30 cellular contexts compared by ENCODE assay signal in genomic region chr11:66393954-66394353, GRCh38. TPM values are rescaled to one million over a fixed set of nuclear protein-coding genes. Genes with fewer than 3 reads are reported as not detected.
DNase-seq lines count a peak whose midpoint lies in the region; ATAC-seq, FAIRE-seq and TF ChIP-seq lines count a peak whose summit lies in the region.
"Had no signal": no experiment of that assay in that cellular context is flagged by ENCODE, and none has a peak within 500 bp of the region (broad histone marks: within the 10 kb centered on the region; RNA-seq: fewer than 3 reads in every experiment).

No MANE protein-coding gene starts in this region.

- intact Hi-C loops in K562 (cut with micrococcal nuclease), result no loop called here

- H2AFZ ChIP-seq in Karpas-422 (ENCODE audit: low read length), result no peak overlapping the region
- H2AFZ ChIP-seq in K562 (ENCODE audit: low read depth, low read length), result no peak overlapping the region
- H2AFZ ChIP-seq in osteoblast (ENCODE audit: low read length), result no peak overlapping the region

- no peaks in the 10 kb centered on the region for H4K20me1 ChIP-seq in Karpas-422 (ENCODE audit: insufficient read depth, low read depth, low read length)
- H4K20me1 ChIP-seq in K562 (replicated peaks; ENCODE audit: control insufficient read depth, insufficient read depth, low read length), result no peaks in the 10 kb centered on the region
- H4K20me1 ChIP-seq in osteoblast (ENCODE audit: insufficient read depth, low read length), result no peaks in the 10 kb centered on the region
- H4K20me1 ChIP-seq: BLaER1 had no signal

- BruUV-seq in K562 (replicated peaks; lab: Mats Ljungman, UMichigan), result no TSS peak

- TF ChIP-seq EP300 in A549 (IDR thresholded peaks at IDR 0.05) (no peak), K562 (IDR thresholded peaks at IDR 0.05; ENCODE audit: low read length) (no peak)

- H3K9ac ChIP-seq in Karpas-422 (ENCODE audit: low read length) (no peak overlapping the region), K562 (ENCODE audit: insufficient read depth in 1 of 2, low read depth in 2 of 2, low read length in 2 of 2) (no peak overlapping the region)
- H3K9ac ChIP-seq: BLaER1 had no signal

- no peaks in the 10 kb centered on the region for H3K79me2 ChIP-seq in Karpas-422 (ENCODE audit: low read length)
- no peaks in the 10 kb centered on the region for H3K79me2 ChIP-seq in K562 (ENCODE audit: control insufficient read depth, insufficient read depth, low read length)
- no peaks in the 10 kb centered on the region for H3K79me2 ChIP-seq in osteoblast (ENCODE audit: insufficient read depth, low read length)

- H3K27ac ChIP-seq in A549 (no peak overlapping the region), Karpas-422 (ENCODE audit: low read length) (no peak overlapping the region), K562 (ENCODE audit: extremely low read depth, low read depth, low read length) (no peak overlapping the region), osteoblast (ENCODE audit: low read depth, low read length) (no peak overlapping the region)
- H3K27ac ChIP-seq: 22Rv1, BLaER1 had no signal

- TF ChIP-seq RAD21 in A549 (conservative IDR thresholded peaks at IDR 0.05 in 1 of 2, IDR thresholded peaks at IDR 0.05 in 1 of 2) (no peak), K562 (CRISPR knock-in tag; conservative IDR thresholded peaks at IDR 0.05 in 1 of 2, IDR thresholded peaks at IDR 0.05 in 1 of 2) (no peak)

- DNase-seq in A549 (ENCODE audit: low read depth in 1 of 2, low spot score in 1 of 2), result no peak
- peak; percentile 38 for DNase-seq in Karpas-422
- DNase-seq in K562 (ENCODE audit: extremely low read depth in 1 of 4, low spot score in 3 of 4), result no peak
- peak; percentile 71 for DNase-seq in osteoblast (ENCODE audit: insufficient read length, low spot score, missing footprints)
- DNase-seq in stimulated activated CD4-positive, alpha-beta T cell treated with anti-CD3 and anti-CD28 coated beads, Interleukin-1b, Interleukin-23, amount 100 ng/mL, for 48 hours, result no peak
- no peak for DNase-seq in NCI-H2029 treated with DMSO at 0.1 percent for 48 hours (lab: John Stamatoyannopoulos, UW)
- DNase-seq: ACHN; BE2C; C1 segment of cervical spinal cord; CD4-positive, alpha-beta memory T cell; CD4-positive, CD25-positive, alpha-beta regulatory T cell; CD8-positive, alpha-beta memory T cell; COR-L47; DMS 273 treated with DMSO at 0.1 percent for 48 hours; DMS153; DMS53; DMS79; DND-41; EL; GDM1 had no signal

- no peaks in the 10 kb centered on the region for H3K4me1 ChIP-seq in A549
- no peaks in the 10 kb centered on the region for H3K4me1 ChIP-seq in Karpas-422 (ENCODE audit: low read length)
- no peaks in the 10 kb centered on the region; a peak in 2 of 5 replicates for H3K4me1 ChIP-seq in K562 (replicated peaks in 1 of 2; ENCODE audit: control insufficient read depth in 2 of 2, insufficient read depth in 2 of 2, low read length in 2 of 2)
- no peaks in the 10 kb centered on the region for H3K4me1 ChIP-seq in osteoblast (ENCODE audit: insufficient read depth, low read length)
- H3K4me1 ChIP-seq: BLaER1 had no signal

- H3K27me3 ChIP-seq in Karpas-422 (ENCODE audit: low read length) (no peaks in the 10 kb centered on the region), K562 (ENCODE audit: control insufficient read depth in 2 of 2, insufficient read depth in 2 of 2, low read length in 2 of 2) (peaks cover 14 to 19% of the 10 kb centered on the region in 2 experiments; a peak in 4 of 5 replicates), osteoblast (ENCODE audit: insufficient read depth, low read length) (peaks cover 7% of the 10 kb centered on the region)
- H3K27me3 ChIP-seq: BE2C, BLaER1 had no signal

- no peak for ATAC-seq in A549
- no peak for ATAC-seq in K562
- no peak for ATAC-seq in GM21619 (IDR thresholded peaks at IDR 0.05; ENCODE audit: unreplicated experiment)
- ATAC-seq: GM12878 had no signal

- no peak for TF ChIP-seq POLR2A in A549 (IDR thresholded peaks at IDR 0.05; ENCODE audit: low read length)
- TF ChIP-seq POLR2A in K562 (conservative IDR thresholded peaks at IDR 0.05), result no peak

- in situ Hi-C loops in K562 (cut with MboI), result no loop called here

- no peak overlapping the region for H3K4me3 ChIP-seq in A549
- H3K4me3 ChIP-seq in Karpas-422 (ENCODE audit: low read length), result no peak overlapping the region
- H3K4me3 ChIP-seq in K562, result no peak overlapping the region
- H3K4me3 ChIP-seq in osteoblast (ENCODE audit: insufficient read depth, low read length), result no peak overlapping the region
- H3K4me3 ChIP-seq: BLaER1, GM12878 had no signal

- WGBS in A549 (ENCODE audit: missing lambda C conversion rate), result 66% methylated on average over 3 of the region's 3 CpGs
- 16% methylated on average over 3 of the region's 3 CpGs for WGBS in K562 (ENCODE audit: insufficient coverage, low coverage, missing lambda C conversion rate)

- H3K9me3 ChIP-seq in A549 (no peaks in the 10 kb centered on the region), Karpas-422 (ENCODE audit: low read length) (no peaks in the 10 kb centered on the region), K562 (replicated peaks; ENCODE audit: control insufficient read depth, insufficient read depth, low read depth, low read length) (no peaks in the 10 kb centered on the region), osteoblast (ENCODE audit: low read depth, low read length) (no peaks in the 10 kb centered on the region)
- H3K9me3 ChIP-seq: BE2C, BLaER1 had no signal

- POLR2A ChIA-PET in A549 (lab: Yijun Ruan, JAX), result no interaction called here
- POLR2A ChIA-PET in K562 (lab: Yijun Ruan, JAX), result interaction anchor here (1.2 kb wide), 1 partner anchor 19 kb away, joined by 3 read pairs; no protein-coding TSS in a partner anchor

- H3K36me3 ChIP-seq in Karpas-422 (ENCODE audit: insufficient read depth, low read length) (no peaks in the 10 kb centered on the region), K562 (ENCODE audit: control insufficient read depth, insufficient read depth, low read length) (no peaks in the 10 kb centered on the region), osteoblast (ENCODE audit: insufficient read depth, low read length) (no peaks in the 10 kb centered on the region)
- H3K36me3 ChIP-seq: BE2C, BLaER1 had no signal

- H3K9me2 ChIP-seq in Karpas-422 (replicated peaks; ENCODE audit: insufficient read depth, low read length), result no peaks in the 10 kb centered on the region

- TF ChIP-seq CTCF in A549 (IDR thresholded peaks at IDR 0.05) (no peak), K562 (IDR thresholded peaks at IDR 0.05 in 2 of 3, conservative IDR thresholded peaks at IDR 0.05 in 1 of 3; ENCODE audit: insufficient read depth in 2 of 3, low read depth in 1 of 3, low read length in 3 of 3) (no peak), osteoblast (IDR thresholded peaks at IDR 0.05; ENCODE audit: extremely low read depth, low read depth, low read length) (no peak)

- CTCF ChIA-PET in A549 (lab: Yijun Ruan, JAX), result interaction anchor here (1.3 to 57.7 kb wide), 4 partner anchors 8 to 82 kb away, joined by 3 to 1614 read pairs (median 811); partner anchors contain the start of genes MRPL11 and NPAS4
- CTCF ChIA-PET in K562 (lab: Yijun Ruan, JAX; ENCODE audit: low intra/inter-chr PET ratio), result no interaction called here

- H3K4me2 ChIP-seq in A549 (no peak overlapping the region), Karpas-422 (ENCODE audit: low read depth, low read length, poor library complexity, severe bottlenecking) (no peak overlapping the region), K562 (ENCODE audit: insufficient read depth, low read length) (no peak overlapping the region), osteoblast (ENCODE audit: insufficient read depth, low read length) (no peak overlapping the region)
- H3K4me2 ChIP-seq: BLaER1 had no signal

- H3K9me1 ChIP-seq in K562 (ENCODE audit: control insufficient read depth, insufficient read depth, low read length), result no peaks in the 10 kb centered on the region

- no peak for FAIRE-seq in A549 (lab: Jason Lieb, UNC)
- FAIRE-seq in K562 (lab: Jason Lieb, UNC), result no peak
- FAIRE-seq: GM12878, GM12892, GM18507 had no signal

RNA-seq across cellular contexts. Expression of gene SLC29A2, which starts 22.4 kb away (rescaled TPM):
- 2.6 and 3.9 TPM in 2 replicates for polyA plus RNA-seq in A549 (2011; rRNA removed)
- 5.3 and 7.1 TPM in 2 replicates for polyA plus RNA-seq in A549 (2012; cell fraction: cytosol; rRNA removed)
- polyA plus RNA-seq in A549 (2012; cell fraction: nucleus; rRNA removed), result 16.3 and 21.2 TPM in 2 replicates
- polyA plus RNA-seq in A549 (2017; fragmentation: RNase III; extraction: RNeasy Plus Mini Kit Qiagen cat#74134 plus additional on column Dnase treatment), result 4.3 to 7.6 TPM (median 6.4 TPM) in 3 replicates
- polyA minus RNA-seq in A549 (2011; rRNA and poly(A)+ RNA removed), result 1.7 and 2.6 TPM in 2 replicates
- 0.15 and 0.90 TPM in 2 replicates for total RNA-seq in Karpas-422 (2014; rRNA removed; shearing (Covaris generic); ENCODE audit: low replicate concordance)
- 80.0 and 218 TPM in 2 replicates for total RNA-seq in K562 (2011; cell fraction: chromatin; rRNA removed; ENCODE audit: low replicate concordance)
- total RNA-seq in K562 (2011; cell fraction: nucleolus; rRNA removed), result 123 and 132 TPM in 2 replicates
- total RNA-seq in K562 (2011; cell fraction: nucleoplasm; rRNA removed), result 120 and 128 TPM in 2 replicates
- total RNA-seq in K562 (2014; rRNA removed), result 13.3 and 22.5 TPM in 2 replicates
- 6.2 and 8.8 TPM in 2 replicates for total RNA-seq in K562 (2014; rRNA removed; fragmentation: Illumina TruSeq; extraction: Trizol)
- total RNA-seq in K562 (2015; rRNA removed; fragmentation: Illumina TruSeq; extraction: Trizol), result 14.2 and 16.1 TPM in 2 replicates
- total RNA-seq in K562 (2021), result 48.6 and 50.5 TPM in 2 replicates
- polyA plus RNA-seq in K562 (2011; rRNA removed), result 22.0 and 35.8 TPM in 2 replicates
- 24.0 and 39.3 TPM in 2 replicates for polyA plus RNA-seq in K562 (2011; cell fraction: cytosol; rRNA removed)
- polyA plus RNA-seq in K562 (2011; cell fraction: nucleus; rRNA removed), result 152 and 232 TPM in 2 replicates
- polyA plus RNA-seq in K562 (2012), result 32.6 and 39.1 TPM in 2 replicates
- 43.1 and 47.4 TPM in 2 replicates for polyA plus RNA-seq in K562 (2014; fragmentation: Illumina TruSeq; extraction: Trizol)
- 1 to 10 TPM; 2.4 to 2.5 TPM for polyA plus RNA-seq in K562 (2014; fragmentation: Nextera tagmentation; extraction: Ambion mirVana)
- polyA plus RNA-seq in K562 (2014; rRNA removed), result 39.3 and 48.7 TPM in 2 replicates
- 7.0 and 7.7 TPM in 2 replicates for polyA minus RNA-seq in K562 (2011; rRNA and poly(A)+ RNA removed)
- 19.7 and 20.7 TPM in 2 replicates for polyA minus RNA-seq in K562 (2011; cell fraction: cytosol; rRNA and poly(A)+ RNA removed)
- 19.7 and 19.9 TPM in 2 replicates for polyA minus RNA-seq in K562 (2011; cell fraction: nucleus; rRNA and poly(A)+ RNA removed)
- under 0.01 and 0.29 TPM in 2 replicates for total RNA-seq in osteoblast
- total RNA-seq: A172 had no signal

RNA-seq across cellular contexts. Expression of gene NPAS4, which starts 26.9 kb away (rescaled TPM):
- not detected in 2 replicates for polyA plus RNA-seq in A549 (2011; rRNA removed)
- polyA plus RNA-seq in A549 (2012; cell fraction: cytosol; rRNA removed), result 0.01 and 0.06 TPM in 2 replicates
- 0.11 and 0.13 TPM in 2 replicates for polyA plus RNA-seq in A549 (2012; cell fraction: nucleus; rRNA removed)
- 0.03 TPM in 1 of 3 replicates, not detected in the others for polyA plus RNA-seq in A549 (2017; fragmentation: RNase III; extraction: RNeasy Plus Mini Kit Qiagen cat#74134 plus additional on column Dnase treatment)
- polyA minus RNA-seq in A549 (2011; rRNA and poly(A)+ RNA removed), result 0.10 TPM in 1 of 2 replicates, not detected in the other
- total RNA-seq in Karpas-422 (2014; rRNA removed; shearing (Covaris generic); ENCODE audit: low replicate concordance), result not detected in 2 replicates
- not detected in 2 replicates for total RNA-seq in K562 (2011; cell fraction: chromatin; rRNA removed; ENCODE audit: low replicate concordance)
- total RNA-seq in K562 (2011; cell fraction: nucleolus; rRNA removed), result not detected in 2 replicates
- total RNA-seq in K562 (2011; cell fraction: nucleoplasm; rRNA removed), result not detected in 2 replicates
- total RNA-seq in K562 (2014; rRNA removed), result not detected in 2 replicates
- total RNA-seq in K562 (2014; rRNA removed; fragmentation: Illumina TruSeq; extraction: Trizol), result not detected in 2 replicates
- not detected in 2 replicates for total RNA-seq in K562 (2015; rRNA removed; fragmentation: Illumina TruSeq; extraction: Trizol)
- total RNA-seq in K562 (2021), result not detected in 2 replicates
- polyA plus RNA-seq in K562 (2011; rRNA removed), result not detected in 2 replicates
- polyA plus RNA-seq in K562 (2011; cell fraction: cytosol; rRNA removed), result 0.01 TPM in 1 of 2 replicates, not detected in the other
- polyA plus RNA-seq in K562 (2011; cell fraction: nucleus; rRNA removed), result not detected in 2 replicates
- not detected in 2 replicates for polyA plus RNA-seq in K562 (2012)
- not detected in 2 replicates for polyA plus RNA-seq in K562 (2014; fragmentation: Illumina TruSeq; extraction: Trizol)
- not detected for polyA plus RNA-seq in K562 (2014; fragmentation: Nextera tagmentation; extraction: Ambion mirVana)
- not detected in 2 replicates for polyA plus RNA-seq in K562 (2014; rRNA removed)
- not detected in 2 replicates for polyA minus RNA-seq in K562 (2011; rRNA and poly(A)+ RNA removed)
- polyA minus RNA-seq in K562 (2011; cell fraction: cytosol; rRNA and poly(A)+ RNA removed), result not detected in 2 replicates
- polyA minus RNA-seq in K562 (2011; cell fraction: nucleus; rRNA and poly(A)+ RNA removed), result not detected in 2 replicates
- 0.36 TPM in 1 of 2 replicates, not detected in the other for total RNA-seq in osteoblast
- total RNA-seq: A172; A673; CD4-positive, alpha-beta memory T cell; CD4-positive, CD25-positive, alpha-beta regulatory T cell; CD8-positive, alpha-beta memory T cell; G401 had no signal
- polyA plus RNA-seq: CD14-positive monocyte; CD4-positive, alpha-beta memory T cell; CD4-positive, CD25-positive, alpha-beta regulatory T cell; CD8-positive, alpha-beta memory T cell had no signal

RNA-seq across cellular contexts. Expression of gene MRPL11, which starts 44.7 kb away (rescaled TPM):
- polyA plus RNA-seq in A549 (2011; rRNA removed), result 62.9 and 70.1 TPM in 2 replicates
- polyA plus RNA-seq in A549 (2012; cell fraction: cytosol; rRNA removed), result 71.9 and 85.0 TPM in 2 replicates
- 35.0 and 45.6 TPM in 2 replicates for polyA plus RNA-seq in A549 (2012; cell fraction: nucleus; rRNA removed)
- polyA plus RNA-seq in A549 (2017; fragmentation: RNase III; extraction: RNeasy Plus Mini Kit Qiagen cat#74134 plus additional on column Dnase treatment), result 71.9 to 73.8 TPM (median 73.5 TPM) in 3 replicates
- 26.8 and 28.1 TPM in 2 replicates for polyA minus RNA-seq in A549 (2011; rRNA and poly(A)+ RNA removed)
- total RNA-seq in Karpas-422 (2014; rRNA removed; shearing (Covaris generic); ENCODE audit: low replicate concordance), result 69.6 and 80.4 TPM in 2 replicates
- 9.4 and 12.2 TPM in 2 replicates for total RNA-seq in K562 (2011; cell fraction: chromatin; rRNA removed; ENCODE audit: low replicate concordance)
- total RNA-seq in K562 (2011; cell fraction: nucleolus; rRNA removed), result 16.2 and 19.7 TPM in 2 replicates
- 14.8 and 21.9 TPM in 2 replicates for total RNA-seq in K562 (2011; cell fraction: nucleoplasm; rRNA removed)
- total RNA-seq in K562 (2014; rRNA removed), result 135 and 148 TPM in 2 replicates
- 75.0 and 81.4 TPM in 2 replicates for total RNA-seq in K562 (2014; rRNA removed; fragmentation: Illumina TruSeq; extraction: Trizol)
- total RNA-seq in K562 (2015; rRNA removed; fragmentation: Illumina TruSeq; extraction: Trizol), result 88.3 and 91.2 TPM in 2 replicates
- total RNA-seq in K562 (2021), result 133 and 148 TPM in 2 replicates
- polyA plus RNA-seq in K562 (2011; rRNA removed), result 97.6 and 100 TPM in 2 replicates
- polyA plus RNA-seq in K562 (2011; cell fraction: cytosol; rRNA removed), result 83.4 and 86.1 TPM in 2 replicates
- polyA plus RNA-seq in K562 (2011; cell fraction: nucleus; rRNA removed), result 50.6 and 52.0 TPM in 2 replicates
- 95.1 and 124 TPM in 2 replicates for polyA plus RNA-seq in K562 (2012)
- polyA plus RNA-seq in K562 (2014; fragmentation: Illumina TruSeq; extraction: Trizol), result 91.9 and 103 TPM in 2 replicates
- 10 to 100 TPM; 33.0 to 43.5 TPM for polyA plus RNA-seq in K562 (2014; fragmentation: Nextera tagmentation; extraction: Ambion mirVana)
- 173 and 208 TPM in 2 replicates for polyA plus RNA-seq in K562 (2014; rRNA removed)
- 34.7 and 39.4 TPM in 2 replicates for polyA minus RNA-seq in K562 (2011; rRNA and poly(A)+ RNA removed)
- 22.9 and 23.3 TPM in 2 replicates for polyA minus RNA-seq in K562 (2011; cell fraction: cytosol; rRNA and poly(A)+ RNA removed)
- polyA minus RNA-seq in K562 (2011; cell fraction: nucleus; rRNA and poly(A)+ RNA removed), result 3.2 and 6.6 TPM in 2 replicates
- total RNA-seq in osteoblast, result 31.5 and 33.3 TPM in 2 replicates

RNA-seq across cellular contexts. Expression of gene B4GAT1, which starts 46.5 kb away (rescaled TPM):
- polyA plus RNA-seq in A549 (2011; rRNA removed) (11.0 and 12.2 TPM in 2 replicates), A549 (2017; fragmentation: RNase III; extraction: RNeasy Plus Mini Kit Qiagen cat#74134 plus additional on column Dnase treatment) (15.3 to 18.7 TPM (median 18.0 TPM) in 3 replicates), K562 (2011; rRNA removed) (3.4 and 4.6 TPM in 2 replicates), K562 (2014; fragmentation: Illumina TruSeq; extraction: Trizol) (3.8 and 5.6 TPM in 2 replicates), K562 (2014; fragmentation: Nextera tagmentation; extraction: Ambion mirVana) (1 to 10 TPM in 1 of 2 experiments, under 1 TPM in 1; 0.86 to 1.2 TPM), K562 (2014; rRNA removed) (5.7 and 6.8 TPM in 2 replicates)
- polyA plus RNA-seq in A549 (2012; cell fraction: cytosol; rRNA removed), result 7.8 and 11.8 TPM in 2 replicates
- 19.0 and 23.5 TPM in 2 replicates for polyA plus RNA-seq in A549 (2012; cell fraction: nucleus; rRNA removed)
- polyA minus RNA-seq in A549 (2011; rRNA and poly(A)+ RNA removed), result 3.4 and 3.7 TPM in 2 replicates
- 10.6 and 11.9 TPM in 2 replicates for total RNA-seq in Karpas-422 (2014; rRNA removed; shearing (Covaris generic); ENCODE audit: low replicate concordance)
- 2.6 and 5.4 TPM in 2 replicates for total RNA-seq in K562 (2011; cell fraction: chromatin; rRNA removed; ENCODE audit: low replicate concordance)
- total RNA-seq in K562 (2011; cell fraction: nucleolus; rRNA removed), result 9.3 and 11.3 TPM in 2 replicates
- 6.2 and 6.6 TPM in 2 replicates for total RNA-seq in K562 (2011; cell fraction: nucleoplasm; rRNA removed)
- total RNA-seq in K562 (2014; rRNA removed) (9.5 and 11.7 TPM in 2 replicates), K562 (2014; rRNA removed; fragmentation: Illumina TruSeq; extraction: Trizol) (3.7 TPM in 2 replicates), K562 (2015; rRNA removed; fragmentation: Illumina TruSeq; extraction: Trizol) (6.6 and 7.4 TPM in 2 replicates), K562 (2021) (8.6 and 8.7 TPM in 2 replicates), osteoblast (20.6 and 21.2 TPM in 2 replicates)
- polyA plus RNA-seq in K562 (2011; cell fraction: cytosol; rRNA removed), result 4.2 and 7.4 TPM in 2 replicates
- polyA plus RNA-seq in K562 (2011; cell fraction: nucleus; rRNA removed), result 3.3 and 3.4 TPM in 2 replicates
- 11.4 and 15.9 TPM in 2 replicates for polyA plus RNA-seq in K562 (2012)
- 2.1 and 3.4 TPM in 2 replicates for polyA minus RNA-seq in K562 (2011; rRNA and poly(A)+ RNA removed)
- 3.1 and 4.9 TPM in 2 replicates for polyA minus RNA-seq in K562 (2011; cell fraction: cytosol; rRNA and poly(A)+ RNA removed)
- 1.5 and 2.1 TPM in 2 replicates for polyA minus RNA-seq in K562 (2011; cell fraction: nucleus; rRNA and poly(A)+ RNA removed)

RNA-seq across cellular contexts. Expression of gene BRMS1, which starts 49.0 kb away (rescaled TPM):
- polyA plus RNA-seq in A549 (2011; rRNA removed) (47.4 and 56.2 TPM in 2 replicates), A549 (2017; fragmentation: RNase III; extraction: RNeasy Plus Mini Kit Qiagen cat#74134 plus additional on column Dnase treatment) (87.5 to 90.8 TPM (median 89.9 TPM) in 3 replicates), K562 (2011; rRNA removed) (29.3 and 33.4 TPM in 2 replicates), K562 (2014; fragmentation: Illumina TruSeq; extraction: Trizol) (33.3 and 44.6 TPM in 2 replicates), K562 (2014; fragmentation: Nextera tagmentation; extraction: Ambion mirVana) (1 to 10 TPM; 2.2 to 4.5 TPM), K562 (2014; rRNA removed) (65.5 and 67.8 TPM in 2 replicates)
- 74.5 and 78.7 TPM in 2 replicates for polyA plus RNA-seq in A549 (2012; cell fraction: cytosol; rRNA removed)
- 87.4 and 91.7 TPM in 2 replicates for polyA plus RNA-seq in A549 (2012; cell fraction: nucleus; rRNA removed)
- 18.0 and 21.5 TPM in 2 replicates for polyA minus RNA-seq in A549 (2011; rRNA and poly(A)+ RNA removed)
- 32.0 and 57.1 TPM in 2 replicates for total RNA-seq in Karpas-422 (2014; rRNA removed; shearing (Covaris generic); ENCODE audit: low replicate concordance)
- 15.8 and 32.2 TPM in 2 replicates for total RNA-seq in K562 (2011; cell fraction: chromatin; rRNA removed; ENCODE audit: low replicate concordance)
- 24.8 and 25.1 TPM in 2 replicates for total RNA-seq in K562 (2011; cell fraction: nucleolus; rRNA removed)
- 14.6 and 20.0 TPM in 2 replicates for total RNA-seq in K562 (2011; cell fraction: nucleoplasm; rRNA removed)
- total RNA-seq in K562 (2014; rRNA removed) (76.9 and 78.8 TPM in 2 replicates), K562 (2014; rRNA removed; fragmentation: Illumina TruSeq; extraction: Trizol) (23.2 and 31.8 TPM in 2 replicates), K562 (2015; rRNA removed; fragmentation: Illumina TruSeq; extraction: Trizol) (59.9 and 65.3 TPM in 2 replicates), K562 (2021) (47.4 and 47.6 TPM in 2 replicates), osteoblast (43.0 and 43.1 TPM in 2 replicates)
- 31.7 and 54.1 TPM in 2 replicates for polyA plus RNA-seq in K562 (2011; cell fraction: cytosol; rRNA removed)
- polyA plus RNA-seq in K562 (2011; cell fraction: nucleus; rRNA removed), result 33.9 and 46.0 TPM in 2 replicates
- polyA plus RNA-seq in K562 (2012), result 41.0 and 43.8 TPM in 2 replicates
- polyA minus RNA-seq in K562 (2011; rRNA and poly(A)+ RNA removed), result 10.6 and 12.7 TPM in 2 replicates
- polyA minus RNA-seq in K562 (2011; cell fraction: cytosol; rRNA and poly(A)+ RNA removed), result 6.5 and 12.8 TPM in 2 replicates
- polyA minus RNA-seq in K562 (2011; cell fraction: nucleus; rRNA and poly(A)+ RNA removed), result 7.0 and 10.6 TPM in 2 replicates

Comparison
In these comparisons a context has a peak if more than half of its experiments do, and no peak if none do; other contexts are left out.
1. DNase-seq: peak in Karpas-422 (single experiment) and osteoblast (single experiment); none in A549 (0 of 2), K562 (0 of 4), stimulated activated CD4-positive, alpha-beta T cell treated with anti-CD3 and anti-CD28 coated beads, Interleukin-1b, Interleukin-23, amount 100 ng/mL, for 48 hours (single experiment) and NCI-H2029 treated with DMSO at 0.1 percent for 48 hours (single experiment).
2. Of the 35 proteins assayed by ChIP-seq in both K562 and A549: peak only in K562: none; only in A549: none; in both: MAFK; in neither: 34.